8 cellular contexts compared by ENCODE assay signal in the genomic region with DNA sequence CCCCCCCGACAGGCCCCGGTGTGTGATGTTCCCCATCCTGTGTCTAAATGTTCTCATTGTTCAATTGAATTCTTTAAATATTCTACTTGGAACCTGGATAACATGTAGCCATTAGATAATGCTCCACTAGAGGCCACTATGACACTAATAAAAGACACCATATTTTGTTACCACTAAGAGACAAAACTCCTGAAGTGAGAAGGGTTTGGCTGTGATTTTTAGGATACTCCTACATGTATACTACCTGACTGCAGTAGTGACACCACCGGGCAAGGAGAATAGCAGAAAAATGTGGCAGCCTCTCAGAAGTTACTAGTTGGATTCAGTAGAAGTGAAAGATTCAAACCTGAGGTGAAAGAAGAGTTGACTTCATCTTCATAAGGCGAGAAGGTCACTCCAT. TPM values are rescaled to one million over a fixed set of nuclear protein-coding genes. Genes with fewer than 3 reads are reported as not detected.
DNase-seq lines count a peak whose midpoint lies in the region; ATAC-seq, FAIRE-seq and TF ChIP-seq lines count a peak whose summit lies in the region.

No MANE protein-coding gene starts in this region.

- no peaks in the 10 kb centered on the region for H3K9me3 Mint-ChIP-seq in activated naive CD8-positive, alpha-beta T cell treated with anti-CD3 and anti-CD28 coated beads, Interleukin-2, amount 10 ng/mL, durations not matched to agents 7 days and 5 days
- no peaks in the 10 kb centered on the region for H3K9me3 Mint-ChIP-seq in activated naive CD8-positive, alpha-beta T cell treated with anti-CD3 and anti-CD28 coated beads for 36 hours
- H3K9me3 Mint-ChIP-seq in naive thymus-derived CD4-positive, alpha-beta T cell, result no peaks in the 10 kb centered on the region

- H3K9me3 ChIP-seq in endothelial cell of umbilical vein (replicated peaks; ENCODE audit: control insufficient read depth, insufficient read depth, low read length), result no peaks in the 10 kb centered on the region
- no peaks in the 10 kb centered on the region for H3K9me3 ChIP-seq in naive thymus-derived CD4-positive, alpha-beta T cell (ENCODE audit: control insufficient read depth in 2 of 3, low read length in 3 of 3)

- no peak for TF ChIP-seq POLR2A in endothelial cell of umbilical vein (IDR thresholded peaks at IDR 0.05; ENCODE audit: low read depth, low read length)

- ATAC-seq in activated naive CD8-positive, alpha-beta T cell treated with anti-CD3 and anti-CD28 coated beads, Interleukin-2, amount 10 ng/mL, durations not matched to agents 7 days and 5 days (ENCODE audit: low read depth), result peak; percentile 66
- peak; percentile 79 for ATAC-seq in naive thymus-derived CD4-positive, alpha-beta T cell
- ATAC-seq in HG03457 (IDR thresholded peaks at IDR 0.05; ENCODE audit: unreplicated experiment), result no peak

- H3K9ac ChIP-seq in endothelial cell of umbilical vein (replicated peaks; ENCODE audit: extremely low read depth, insufficient read depth, low read length), result no peak overlapping the region

- no peaks in the 10 kb centered on the region for H3K36me3 Mint-ChIP-seq in activated naive CD8-positive, alpha-beta T cell treated with anti-CD3 and anti-CD28 coated beads, Interleukin-2, amount 10 ng/mL, durations not matched to agents 7 days and 5 days
- H3K36me3 Mint-ChIP-seq in activated naive CD8-positive, alpha-beta T cell treated with anti-CD3 and anti-CD28 coated beads for 36 hours, result peaks cover 40% of the 10 kb centered on the region
- H3K36me3 Mint-ChIP-seq in naive thymus-derived CD4-positive, alpha-beta T cell, result peaks cover 0 to 3% (median 0%) of the 10 kb centered on the region in 5 donors

- CTCF ChIA-PET in endothelial cell of umbilical vein (lab: Charles Lee), result interaction anchor here (3.6 to 5.1 kb wide), 3 partner anchors 162 to 947 kb away, joined by 17 to 40 read pairs (median 36); no protein-coding TSS in a partner anchor
- CTCF ChIA-PET in naive thymus-derived CD4-positive, alpha-beta T cell (lab: Charles Lee), result interaction anchor here (0.5 to 6.9 kb wide), 14 partner anchors 27 to 259 kb away, joined by 3 to 70 read pairs (median 5); a partner anchor contains a TSS

- no peaks in the 10 kb centered on the region for H3K36me3 ChIP-seq in endothelial cell of umbilical vein (ENCODE audit: control insufficient read depth in 2 of 2, extremely low read depth in 1 of 2, insufficient read depth in 2 of 2, low read length in 2 of 2)
- no peaks in the 10 kb centered on the region for H3K36me3 ChIP-seq in naive thymus-derived CD4-positive, alpha-beta T cell (ENCODE audit: control insufficient read depth in 2 of 3, insufficient read depth in 3 of 3, low read length in 3 of 3)

- POLR2A ChIA-PET in activated naive CD8-positive, alpha-beta T cell treated with anti-CD3 and anti-CD28 coated beads, Interleukin-2, amount 10 ng/mL, durations not matched to agents 7 days and 5 days (lab: Charles Lee), result no interaction called here
- POLR2A ChIA-PET in endothelial cell of umbilical vein (lab: Charles Lee), result no interaction called here
- POLR2A ChIA-PET in naive thymus-derived CD4-positive, alpha-beta T cell (lab: Charles Lee), result interaction anchor here (1.0 to 1.1 kb wide), 2 partner anchors 36 to 144 kb away, joined by 3 read pairs; a partner anchor contains a TSS

- no peaks in the 10 kb centered on the region for H3K4me1 ChIP-seq in endothelial cell of umbilical vein (ENCODE audit: control insufficient read depth, extremely low read depth, insufficient read depth, low read length)
- H3K4me1 ChIP-seq in naive thymus-derived CD4-positive, alpha-beta T cell (ENCODE audit: control insufficient read depth in 2 of 2, insufficient read depth in 2 of 2, low read length in 2 of 2), result no peaks in the 10 kb centered on the region

- peak; percentile 82 for FAIRE-seq in endothelial cell of umbilical vein (lab: Jason Lieb, UNC)

- H3K27me3 Mint-ChIP-seq in activated naive CD8-positive, alpha-beta T cell treated with anti-CD3 and anti-CD28 coated beads, Interleukin-2, amount 10 ng/mL, durations not matched to agents 7 days and 5 days, result no peaks in the 10 kb centered on the region
- H3K27me3 Mint-ChIP-seq in activated naive CD8-positive, alpha-beta T cell treated with anti-CD3 and anti-CD28 coated beads for 36 hours, result no peaks in the 10 kb centered on the region
- no peaks in the 10 kb centered on the region for H3K27me3 Mint-ChIP-seq in naive thymus-derived CD4-positive, alpha-beta T cell

- no TSS peak for BruUV-seq in endothelial cell of umbilical vein (replicated peaks; lab: Mats Ljungman, UMichigan)

- no peaks in the 10 kb centered on the region for H3K79me2 ChIP-seq in endothelial cell of umbilical vein (ENCODE audit: control insufficient read depth, insufficient read depth, low read length)

- dilution Hi-C loops in endothelial cell of umbilical vein (cut with MboI; ENCODE audit: extremely low pct_ligation_motif_present, low sequenced_read_pairs), result no loop called here

- H3K4me2 ChIP-seq in endothelial cell of umbilical vein (ENCODE audit: insufficient read depth, low read length), result no peak overlapping the region

- no peak overlapping the region for H3K4me3 ChIP-seq in endothelial cell of umbilical vein (replicated peaks in 1 of 3; ENCODE audit: insufficient read depth in 1 of 3, low read depth in 1 of 3, low read length in 3 of 3)
- H3K4me3 ChIP-seq in naive thymus-derived CD4-positive, alpha-beta T cell (ENCODE audit: low read length), result no peak overlapping the region

- peaks cover 4% of the 10 kb centered on the region for H3K4me1 Mint-ChIP-seq in activated naive CD8-positive, alpha-beta T cell treated with anti-CD3 and anti-CD28 coated beads, Interleukin-2, amount 10 ng/mL, durations not matched to agents 7 days and 5 days
- H3K4me1 Mint-ChIP-seq in activated naive CD8-positive, alpha-beta T cell treated with anti-CD3 and anti-CD28 coated beads for 36 hours, result peaks cover 2% of the 10 kb centered on the region
- peaks cover 0 to 14% (median 0%) of the 10 kb centered on the region in 7 donors for H3K4me1 Mint-ChIP-seq in naive thymus-derived CD4-positive, alpha-beta T cell

- intact Hi-C loops in endothelial cell of umbilical vein (cut with micrococcal nuclease), result loop anchor here (1.0 kb wide), 3 partner anchors 51 to 259 kb away; a partner anchor contains a TSS
- intact Hi-C loops in naive thymus-derived CD4-positive, alpha-beta T cell (cut with micrococcal nuclease), result loop anchor here (1.0 to 5.0 kb wide), 6 partner anchors 36 to 259 kb away; a partner anchor contains a TSS

- no peak overlapping the region for H3K27ac Mint-ChIP-seq in activated naive CD8-positive, alpha-beta T cell treated with anti-CD3 and anti-CD28 coated beads, Interleukin-2, amount 10 ng/mL, durations not matched to agents 7 days and 5 days
- no peak overlapping the region for H3K27ac Mint-ChIP-seq in activated naive CD8-positive, alpha-beta T cell treated with anti-CD3 and anti-CD28 coated beads for 36 hours
- no peak overlapping the region for H3K27ac Mint-ChIP-seq in naive thymus-derived CD4-positive, alpha-beta T cell

- H2AFZ ChIP-seq in endothelial cell of umbilical vein (ENCODE audit: low read depth, low read length), result no peak overlapping the region

- H3K27ac ChIP-seq in endothelial cell of umbilical vein (ENCODE audit: insufficient read depth, low read depth, low read length), result no peak overlapping the region
- no peak overlapping the region for H3K27ac ChIP-seq in naive thymus-derived CD4-positive, alpha-beta T cell (ENCODE audit: low read depth, low read length)

- no peaks in the 10 kb centered on the region for H3K27me3 ChIP-seq in endothelial cell of umbilical vein (ENCODE audit: control insufficient read depth in 2 of 2, insufficient read depth in 2 of 2, low read length in 2 of 2)
- H3K27me3 ChIP-seq in naive thymus-derived CD4-positive, alpha-beta T cell (ENCODE audit: control insufficient read depth in 2 of 2, insufficient read depth in 2 of 2, low read length in 2 of 2), result no peaks in the 10 kb centered on the region

- no peak overlapping the region for H3K4me3 Mint-ChIP-seq in activated naive CD8-positive, alpha-beta T cell treated with anti-CD3 and anti-CD28 coated beads, Interleukin-2, amount 10 ng/mL, durations not matched to agents 7 days and 5 days
- H3K4me3 Mint-ChIP-seq in activated naive CD8-positive, alpha-beta T cell treated with anti-CD3 and anti-CD28 coated beads for 36 hours, result no peak overlapping the region
- H3K4me3 Mint-ChIP-seq in naive thymus-derived CD4-positive, alpha-beta T cell, result no peak overlapping the region

- no peaks in the 10 kb centered on the region for H3K9me1 ChIP-seq in endothelial cell of umbilical vein (replicated peaks; ENCODE audit: control insufficient read depth, extremely low read depth, insufficient read depth, low read length)

- H4K20me1 ChIP-seq in endothelial cell of umbilical vein (replicated peaks; ENCODE audit: control insufficient read depth, extremely low read depth, insufficient read depth, low read length), result no peaks in the 10 kb centered on the region

- no peak for DNase-seq in activated naive CD8-positive, alpha-beta T cell treated with anti-CD3 and anti-CD28 coated beads, Interleukin-2, amount 10 ng/mL, durations not matched to agents 7 days and 5 days
- no peak for DNase-seq in activated naive CD8-positive, alpha-beta T cell treated with anti-CD3 and anti-CD28 coated beads for 36 hours
- DNase-seq in HT1080 (ENCODE audit: low read depth) (peak; percentile 34), OCI-M1 (lab: John Stamatoyannopoulos, UW) (peak; percentile 79), endothelial cell of umbilical vein (ENCODE audit: low read depth, low spot score) (peak; percentile 58), HK-2 (ENCODE audit: unreplicated experiment) (no peak)
- peak in 7 of 9 donors; percentile 26 to 56 (median 47) for DNase-seq in naive thymus-derived CD4-positive, alpha-beta T cell

- TF ChIP-seq CTCF in endothelial cell of umbilical vein (IDR thresholded peaks at IDR 0.05; ENCODE audit: extremely low read depth in 1 of 2, insufficient read depth in 1 of 2, low read depth in 1 of 2, low read length in 2 of 2), result peak; percentile 35 to 42

RNA-seq across cellular contexts. Expression of a gene that starts 36.0 kb away (rescaled TPM):
- total RNA-seq in activated naive CD8-positive, alpha-beta T cell treated with anti-CD3 and anti-CD28 coated beads, Interleukin-2, amount 10 ng/mL, durations not matched to agents 7 days and 5 days, result 1 to 10 TPM in 1 of 2 experiments, under 1 TPM in 1; 0.99 to 1.3 TPM
- total RNA-seq in activated naive CD8-positive, alpha-beta T cell treated with anti-CD3 and anti-CD28 coated beads for 36 hours, result 10 to 100 TPM; 39.7 to 40.1 TPM
- not detected in 2 replicates for total RNA-seq in HT1080 (2014; rRNA removed; shearing (Covaris generic))
- 0.01 and 0.02 TPM in 2 replicates for polyA plus RNA-seq in HT1080 (2015; cell fraction: cytosol; rRNA removed)
- polyA plus RNA-seq in HT1080 (2015; cell fraction: nucleus; rRNA removed), result 0.10 and 0.42 TPM in 2 replicates
- not detected in 2 replicates for total RNA-seq in endothelial cell of umbilical vein
- not detected in 2 replicates for polyA plus RNA-seq in endothelial cell of umbilical vein
- polyA plus RNA-seq in endothelial cell of umbilical vein (2011; cell fraction: cytosol; rRNA removed), result not detected in 2 replicates
- not detected in 2 replicates for polyA plus RNA-seq in endothelial cell of umbilical vein (2011; cell fraction: nucleus; rRNA removed)
- not detected in 2 replicates for polyA plus RNA-seq in endothelial cell of umbilical vein (2012)
- polyA minus RNA-seq in endothelial cell of umbilical vein, result 0.02 TPM in 1 of 2 replicates, not detected in the other
- polyA minus RNA-seq in endothelial cell of umbilical vein (2011; cell fraction: cytosol; rRNA and poly(A)+ RNA removed), result not detected
- not detected in 2 replicates for polyA minus RNA-seq in endothelial cell of umbilical vein (2011; cell fraction: nucleus; rRNA and poly(A)+ RNA removed)
- total RNA-seq in naive thymus-derived CD4-positive, alpha-beta T cell, result 10 to 100 TPM in 2 of 5 experiments, 1 to 10 TPM in 3; 3.7 to 14.6 (median 5.7) TPM
- polyA plus RNA-seq in naive thymus-derived CD4-positive, alpha-beta T cell, result 1 to 10 TPM; 1.2 to 2.8 TPM

Comparison
In these comparisons a context has a peak if more than half of its experiments do, and no peak if none do; other contexts are left out.
1. DNase-seq: peak in HT1080 (single experiment), OCI-M1 (single experiment), endothelial cell of umbilical vein (single experiment) and naive thymus-derived CD4-positive, alpha-beta T cell (7 of 9); none in activated naive CD8-positive, alpha-beta T cell treated with anti-CD3 and anti-CD28 coated beads, Interleukin-2, amount 10 ng/mL, durations not matched to agents 7 days and 5 days (single experiment), activated naive CD8-positive, alpha-beta T cell treated with anti-CD3 and anti-CD28 coated beads for 36 hours (single experiment) and HK-2 (single experiment).